8 cellular contexts compared by ENCODE assay signal in the genomic region with DNA sequence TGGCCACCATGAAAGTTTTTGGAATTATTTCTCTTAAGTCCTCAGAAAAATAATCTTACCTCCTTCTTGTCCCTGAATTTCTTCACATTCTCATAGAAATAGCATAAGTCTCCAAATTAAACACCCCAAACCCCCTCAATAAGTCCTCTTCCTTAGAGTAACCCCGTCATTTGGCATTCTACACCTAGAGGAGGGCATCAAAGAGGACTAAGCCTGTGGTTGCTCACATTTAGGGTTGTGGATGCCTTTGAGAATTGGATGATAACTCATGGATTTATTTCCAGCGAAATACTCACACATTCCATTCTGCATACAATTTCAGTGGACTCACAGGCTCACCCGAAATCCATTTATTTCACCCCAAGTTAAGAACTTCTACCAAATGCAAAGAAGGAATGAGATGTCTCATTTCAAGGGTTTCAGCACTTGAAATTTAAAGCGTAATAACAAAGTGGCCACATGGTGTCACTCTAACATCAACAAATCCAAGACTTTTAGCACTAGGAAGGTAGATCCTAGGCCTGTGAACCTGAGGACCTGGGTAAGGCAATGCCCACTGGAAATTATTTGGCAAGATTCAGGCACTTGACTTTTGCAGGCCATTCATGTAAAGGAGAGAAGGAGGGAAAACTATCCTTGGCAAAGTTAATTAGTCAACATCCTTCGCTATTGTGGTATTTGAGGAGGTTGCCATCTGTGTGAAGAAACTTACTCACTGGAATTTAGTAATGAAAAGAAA. TPM values are rescaled to one million over a fixed set of nuclear protein-coding genes. Genes with fewer than 3 reads are reported as not detected.
DNase-seq lines count a peak whose midpoint lies in the region; ATAC-seq and TF ChIP-seq lines count a peak whose summit lies in the region.

No MANE protein-coding gene starts in this region.

- 38% methylated on average over 5 of the region's 5 CpGs for WGBS in prostate gland

- TF ChIP-seq CTCF in AG04449 (IDR thresholded peaks at IDR 0.05; ENCODE audit: insufficient read depth, low read length, missing control alignments) (peak; percentile 39), prostate gland (IDR thresholded peaks at IDR 0.05) (peak; percentile 8 to 67 (median 62))

- H3K27ac Mint-ChIP-seq in activated T-cell treated with anti-CD3 and anti-CD28 coated beads, Interleukin-2, amount 50 U/mL, for 72 hours = no peak overlapping the region

- peak; percentile 71 for ATAC-seq in HG03135 (IDR thresholded peaks at IDR 0.05; ENCODE audit: unreplicated experiment)
- peak; percentile 56 to 64 for ATAC-seq in activated T-cell treated with anti-CD3 and anti-CD28 coated beads, Interleukin-2, amount 50 U/mL, for 72 hours (replicated peaks in 1 of 2)

- H3K4me3 Mint-ChIP-seq in activated T-cell treated with anti-CD3 and anti-CD28 coated beads, Interleukin-2, amount 50 U/mL, for 72 hours = no peak overlapping the region

- no peaks in the 10 kb centered on the region for H3K27me3 Mint-ChIP-seq in activated T-cell treated with anti-CD3 and anti-CD28 coated beads, Interleukin-2, amount 50 U/mL, for 72 hours (ENCODE audit: low read depth)

- H3K27me3 ChIP-seq in prostate gland (replicated peaks; ENCODE audit: insufficient read depth) = no peaks in the 10 kb centered on the region

- CTCF ChIA-PET in AG04449 (lab: Yijun Ruan, JAX) = interaction anchor here (0.7 to 5.3 kb wide), 4 partner anchors 14 to 98 kb away, joined by 3 to 71 read pairs (median 3); no protein-coding TSS in a partner anchor

- H3K36me3 ChIP-seq in prostate gland = no peaks in the 10 kb centered on the region

- H3K4me1 ChIP-seq in prostate gland (replicated peaks) = no peaks in the 10 kb centered on the region

- POLR2A ChIA-PET in AG04449 (lab: Yijun Ruan, JAX) = no interaction called here

- peak; percentile 9 for DNase-seq in AG04449 (ENCODE audit: low read depth, low spot score)
- peak; percentile 23 for DNase-seq in GM04504 (ENCODE audit: low read depth)
- DNase-seq in NCI-H446 treated with DMSO at 0.1 percent for 48 hours (lab: John Stamatoyannopoulos, UW) = peak; percentile 16
- DNase-seq in activated T-cell treated with anti-CD3 and anti-CD28 coated beads, Interleukin-2, amount 50 U/mL, for 72 hours = peak; percentile 14 to 50
- peak; percentile 64 for DNase-seq in glomerular visceral epithelial cell (ENCODE audit: extremely low spot score)
- DNase-seq in prostate gland (ENCODE audit: low spot score) = peak; percentile 46
- no peak for DNase-seq in islet precursor cell

- no peaks in the 10 kb centered on the region for H3K9me3 ChIP-seq in prostate gland

- H3K4me1 Mint-ChIP-seq in activated T-cell treated with anti-CD3 and anti-CD28 coated beads, Interleukin-2, amount 50 U/mL, for 72 hours (ENCODE audit: low read depth) = no peaks in the 10 kb centered on the region

- H3K9me3 Mint-ChIP-seq in activated T-cell treated with anti-CD3 and anti-CD28 coated beads, Interleukin-2, amount 50 U/mL, for 72 hours = no peaks in the 10 kb centered on the region

- H3K36me3 Mint-ChIP-seq in activated T-cell treated with anti-CD3 and anti-CD28 coated beads, Interleukin-2, amount 50 U/mL, for 72 hours (ENCODE audit: insufficient read depth in 2 of 2) = no peaks in the 10 kb centered on the region

- TF ChIP-seq POLR2A in prostate gland (IDR thresholded peaks at IDR 0.05) = no peak

- H3K27ac ChIP-seq in prostate gland = no peak overlapping the region

- intact Hi-C loops in prostate gland (cut with DNase I) = loop anchor here (2.0 to 10.0 kb wide), 3 partner anchors 89 to 784 kb away; no protein-coding TSS in a partner anchor

- H3K4me3 ChIP-seq in AG04449 (ENCODE audit: low read depth, low read length) = no peak overlapping the region
- H3K4me3 ChIP-seq in prostate gland = no peak overlapping the region

RNA-seq across cellular contexts. Expression of a gene that starts 24.6 kb away (rescaled TPM):
- total RNA-seq in activated T-cell treated with anti-CD3 and anti-CD28 coated beads, Interleukin-2, amount 50 U/mL, for 72 hours = not detected
- total RNA-seq in prostate gland = not detected

RNA-seq across cellular contexts. Expression of a gene that starts 51.3 kb away (rescaled TPM):
- not detected for total RNA-seq in activated T-cell treated with anti-CD3 and anti-CD28 coated beads, Interleukin-2, amount 50 U/mL, for 72 hours
- total RNA-seq in prostate gland = not detected
